Comparison of ENCODE assay signal across 30 cellular contexts in genomic region chr3:107847791-107848190, GRCh38.
"Had no signal": no experiment of that assay in that cellular context is flagged by ENCODE, and none has a peak within 500 bp of the region (broad histone marks: within the 10 kb centered on the region; RNA-seq: fewer than 3 reads in every experiment).

No MANE protein-coding gene starts in this region.

- ATAC-seq: body of pancreas; gastrocnemius medialis; left colon; naive thymus-derived CD8-positive, alpha-beta T cell; T-helper 17 cell had no signal

- H3K27ac ChIP-seq: body of pancreas, cardiac muscle cell, colonic mucosa, epithelial cell of prostate, esophagus squamous epithelium, gastrocnemius medialis, hepatocyte, right atrium auricular region, tibial nerve had no signal

- FAIRE-seq: endometrium, kidney had no signal

- H3K9me3 ChIP-seq: body of pancreas, colonic mucosa, esophagus squamous epithelium, gastrocnemius medialis, right atrium auricular region, tibial nerve had no signal

- H2AFZ ChIP-seq: hepatocyte had no signal

- H3K79me2 ChIP-seq: hepatocyte had no signal

- H3K4me2 ChIP-seq: hepatocyte had no signal

- DNase-seq: activated CD4-positive, alpha-beta memory T cell treated with anti-CD3 and anti-CD28 coated beads, Interleukin-2, amount 10 ng/mL, durations not matched to agents 7 days and 5 days; activated CD4-positive, alpha-beta T cell treated with anti-CD3 and anti-CD28 coated beads for 1 hour; activated CD4-positive, alpha-beta T cell treated with anti-CD3 and anti-CD28 coated beads, Interleukin-2, amount 10 ng/mL, durations not matched to agents 7 days and 5 days; activated CD8-positive, alpha-beta memory T cell treated with anti-CD3 and anti-CD28 coated beads, Interleukin-2, amount 50 U/mL, for 48 hours; activated gamma-delta T cell treated with Interleukin-2 at 50 U/mL for 16 hours; activated T-cell treated with anti-CD3 and anti-CD28 coated beads, Interleukin-2, amount 50 U/mL, for 24 hours; anterior cingulate cortex; body of pancreas; cerebellar nuclear complex; colonic mucosa; effector CD8-positive, alpha-beta T cell; esophagus squamous epithelium; gastrocnemius medialis; immature natural killer cell; kidney; left colon; midbrain; naive thymus-derived CD8-positive, alpha-beta T cell; occipital lobe; stimulated activated CD4-positive, alpha-beta T cell treated with anti-CD3 and anti-CD28 coated beads, Interleukin-15, amount 100 ng/mL, for 24 hours; stimulated activated CD4-positive, alpha-beta T cell treated with anti-CD3 and anti-CD28 coated beads, Interleukin-2, amount 100 ng/mL, for 24 hours; stimulated activated naive CD4-positive, alpha-beta T cell treated with Interleukin-2 at 50 U/mL for 16 hours; T-helper 17 cell; T1000 had no signal

- H3K4me3 ChIP-seq: body of pancreas, cardiac muscle cell, colonic mucosa, esophagus squamous epithelium, gastrocnemius medialis, hepatocyte, right atrium auricular region, tibial nerve had no signal

- H3K27me3 ChIP-seq: cardiac muscle cell, colonic mucosa, esophagus squamous epithelium, gastrocnemius medialis, hepatocyte, right atrium auricular region, tibial nerve had no signal

- H3K4me1 ChIP-seq: colonic mucosa, gastrocnemius medialis, right atrium auricular region had no signal

- H3K36me3 ChIP-seq: cardiac muscle cell, colonic mucosa, esophagus squamous epithelium, gastrocnemius medialis, right atrium auricular region, tibial nerve had no signal
